ENCODE assay signal across 1 cellular context in the genomic region with DNA sequence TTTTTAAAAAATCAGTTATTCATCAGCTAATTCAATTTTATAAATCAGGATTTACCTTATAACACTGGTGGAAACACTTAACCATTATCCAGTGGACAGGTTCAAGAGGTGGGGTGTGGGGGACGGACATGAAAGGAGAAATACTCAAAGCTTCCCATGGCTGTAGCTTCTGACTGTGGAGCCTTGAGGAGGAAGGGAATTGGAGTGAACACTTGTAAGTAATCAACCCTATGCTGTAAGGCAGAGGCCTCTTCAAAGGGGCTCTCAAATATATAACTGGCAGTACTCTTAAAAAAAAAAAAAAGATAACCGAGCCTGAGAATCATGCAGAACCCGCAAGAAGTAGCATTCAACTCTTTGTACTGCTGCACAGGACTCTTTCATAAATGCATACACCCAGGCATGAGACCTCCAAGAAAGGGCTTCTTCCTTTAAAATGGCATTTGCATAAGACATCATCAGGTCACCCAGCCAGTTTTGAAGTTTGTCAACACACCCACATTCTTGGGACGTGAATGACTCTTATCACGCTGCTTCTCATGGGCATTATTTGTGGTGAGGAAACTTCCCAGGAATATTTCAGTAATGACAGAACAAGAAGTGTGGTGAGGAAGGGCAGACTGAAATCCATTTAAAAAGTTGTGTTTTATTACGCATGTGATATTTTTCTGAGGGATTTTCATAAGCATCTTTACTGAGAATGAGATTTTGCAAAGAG.
TF ChIP-seq lines count a peak whose summit lies in the region.

No MANE protein-coding gene starts in this region.

TF ChIP-seq in IMR-90, 13 proteins besides CTCF, POLR2A, EP300 and RAD21:
- TF ChIP-seq FOS (IDR thresholded peaks at IDR 0.05; ENCODE audit: low read depth, low read length) (peak; percentile 47), RCOR1 (IDR thresholded peaks at IDR 0.05; ENCODE audit: insufficient replicate concordance, low read length) (no peak), MAZ (IDR thresholded peaks at IDR 0.05; ENCODE audit: borderline replicate concordance, low read depth, low read length) (no peak), NFE2L2 (IDR thresholded peaks at IDR 0.05; ENCODE audit: low read depth, low read length) (no peak), RFX5 (IDR thresholded peaks at IDR 0.05; ENCODE audit: low read depth, low read length) (no peak; the same call in 1 of the 2 replicates), CEBPB (IDR thresholded peaks at IDR 0.05; ENCODE audit: low read depth, low read length) (peak; percentile 82), MAFK (IDR thresholded peaks at IDR 0.05; ENCODE audit: low read depth, low read length) (no peak), SMC3 (IDR thresholded peaks at IDR 0.05; ENCODE audit: low read depth, low read length) (no peak), MXI1 (IDR thresholded peaks at IDR 0.05; ENCODE audit: borderline replicate concordance, low read depth, low read length) (0 out of 2 replicates have a peak, but pooled peaks have one; percentile 30), BHLHE40 (IDR thresholded peaks at IDR 0.05; ENCODE audit: low read depth, low read length) (0 out of 2 replicates have a peak, but pooled peaks have one; percentile 11), CHD1 (IDR thresholded peaks at IDR 0.05; ENCODE audit: low read depth, low read length) (no peak)
- TF ChIP-seq, protein P1, sequence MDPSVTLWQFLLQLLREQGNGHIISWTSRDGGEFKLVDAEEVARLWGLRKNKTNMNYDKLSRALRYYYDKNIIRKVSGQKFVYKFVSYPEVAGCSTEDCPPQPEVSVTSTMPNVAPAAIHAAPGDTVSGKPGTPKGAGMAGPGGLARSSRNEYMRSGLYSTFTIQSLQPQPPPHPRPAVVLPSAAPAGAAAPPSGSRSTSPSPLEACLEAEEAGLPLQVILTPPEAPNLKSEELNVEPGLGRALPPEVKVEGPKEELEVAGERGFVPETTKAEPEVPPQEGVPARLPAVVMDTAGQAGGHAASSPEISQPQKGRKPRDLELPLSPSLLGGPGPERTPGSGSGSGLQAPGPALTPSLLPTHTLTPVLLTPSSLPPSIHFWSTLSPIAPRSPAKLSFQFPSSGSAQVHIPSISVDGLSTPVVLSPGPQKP (IDR thresholded peaks at IDR 0.05; ENCODE audit: borderline replicate concordance, low read depth, low read length): no peak
- TF ChIP-seq, protein P2, sequence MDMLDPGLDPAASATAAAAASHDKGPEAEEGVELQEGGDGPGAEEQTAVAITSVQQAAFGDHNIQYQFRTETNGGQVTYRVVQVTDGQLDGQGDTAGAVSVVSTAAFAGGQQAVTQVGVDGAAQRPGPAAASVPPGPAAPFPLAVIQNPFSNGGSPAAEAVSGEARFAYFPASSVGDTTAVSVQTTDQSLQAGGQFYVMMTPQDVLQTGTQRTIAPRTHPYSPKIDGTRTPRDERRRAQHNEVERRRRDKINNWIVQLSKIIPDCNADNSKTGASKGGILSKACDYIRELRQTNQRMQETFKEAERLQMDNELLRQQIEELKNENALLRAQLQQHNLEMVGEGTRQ (IDR thresholded peaks at IDR 0.05; ENCODE audit: low read depth, low read length): no peak
